In genomic region chr10:72802291-72803118, GRCh38 we compare ENCODE assay signal across 11 cellular contexts.
DNase-seq lines count a peak whose midpoint lies in the region; ATAC-seq and TF ChIP-seq lines count a peak whose summit lies in the region.
"Had no signal": no experiment of that assay in that cellular context is flagged by ENCODE, and none has a peak within 500 bp of the region (broad histone marks: within the 10 kb centered on the region; RNA-seq: fewer than 3 reads in every experiment).

No MANE protein-coding gene starts in this region.

- H3K27me3 ChIP-seq in esophagus squamous epithelium = no peaks in the 10 kb centered on the region
- no peaks in the 10 kb centered on the region for H3K27me3 ChIP-seq in rectal smooth muscle tissue (ENCODE audit: control insufficient read depth, insufficient read depth, low read length)

- no peaks in the 10 kb centered on the region for H3K36me3 ChIP-seq in esophagus squamous epithelium
- H3K36me3 ChIP-seq in rectal smooth muscle tissue (ENCODE audit: control insufficient read depth, insufficient read depth, low read length) = no peaks in the 10 kb centered on the region

- DNase-seq in GM12865 (ENCODE audit: low read depth) (peak; percentile 5), RPMI7951 (ENCODE audit: low read depth) (peak; percentile 57), esophagus squamous epithelium (lab: John Stamatoyannopoulos, UW) (no peak), HUDEP-2 (lab: John Stamatoyannopoulos, UW; ENCODE audit: unreplicated experiment in 76 of 76) (no peak), NCI-H82 (lab: John Stamatoyannopoulos, UW) (no peak), 8988T (no peak)
- DNase-seq: activated B cell treated with CpG ODN at 0.5 μM for 24 hours; activated naive CD8-positive, alpha-beta T cell treated with anti-CD3 and anti-CD28 coated beads, Interleukin-2, amount 10 ng/mL, durations not matched to agents 7 days and 5 days; DMS79 treated with DMSO at 0.1 percent for 48 hours had no signal

- H3K4me1 ChIP-seq in esophagus squamous epithelium (peaks cover 0 to 20% (median 0%) of the 10 kb centered on the region in 3 donors), rectal smooth muscle tissue (ENCODE audit: control insufficient read depth, insufficient read depth, low read length) (peaks cover 4% of the 10 kb centered on the region)

- TF ChIP-seq POLR2A in esophagus squamous epithelium (IDR thresholded peaks at IDR 0.05) = no peak

- H3K9ac ChIP-seq in rectal smooth muscle tissue (ENCODE audit: low read length) = no peak overlapping the region

- ATAC-seq in HG03097 (IDR thresholded peaks at IDR 0.05; ENCODE audit: low FRiP score, unreplicated experiment) = no peak

- WGBS in esophagus squamous epithelium, 2 donors = 36 to 38% methylated on average over 6 of the region's 6 CpGs

- TF ChIP-seq CTCF in GM12865 (IDR thresholded peaks at IDR 0.05; ENCODE audit: insufficient read depth, low read depth, low read length, missing control alignments) (no peak), esophagus squamous epithelium (IDR thresholded peaks at IDR 0.05) (no peak)

- H3K27ac ChIP-seq in esophagus squamous epithelium (peak overlapping the region in 3 of 4 donors; percentile 2 to 44 (median 34)), rectal smooth muscle tissue (ENCODE audit: low read depth, low read length) (peak overlapping the region; percentile 22)

- no peaks in the 10 kb centered on the region for H3K9me3 ChIP-seq in esophagus squamous epithelium

- no peak overlapping the region for H3K4me3 ChIP-seq in GM12865 (ENCODE audit: low read depth, low read length)
- H3K4me3 ChIP-seq in esophagus squamous epithelium = peak overlapping the region in 1 of 4 donors; percentile 34
- no peak overlapping the region for H3K4me3 ChIP-seq in rectal smooth muscle tissue (ENCODE audit: low read length)

- intact Hi-C loops in esophagus squamous epithelium (cut with DNase I) = no loop called here

Comparison
In these comparisons a context has a peak if more than half of its experiments do, and no peak if none do; other contexts are left out.
1. DNase-seq: peak in GM12865 (single experiment) and RPMI7951 (single experiment); none in esophagus squamous epithelium (single experiment), HUDEP-2 (0 of 76), NCI-H82 (single experiment) and 8988T (single experiment).